Comparison of ENCODE assay signal across 1 cellular context in the genomic region with DNA sequence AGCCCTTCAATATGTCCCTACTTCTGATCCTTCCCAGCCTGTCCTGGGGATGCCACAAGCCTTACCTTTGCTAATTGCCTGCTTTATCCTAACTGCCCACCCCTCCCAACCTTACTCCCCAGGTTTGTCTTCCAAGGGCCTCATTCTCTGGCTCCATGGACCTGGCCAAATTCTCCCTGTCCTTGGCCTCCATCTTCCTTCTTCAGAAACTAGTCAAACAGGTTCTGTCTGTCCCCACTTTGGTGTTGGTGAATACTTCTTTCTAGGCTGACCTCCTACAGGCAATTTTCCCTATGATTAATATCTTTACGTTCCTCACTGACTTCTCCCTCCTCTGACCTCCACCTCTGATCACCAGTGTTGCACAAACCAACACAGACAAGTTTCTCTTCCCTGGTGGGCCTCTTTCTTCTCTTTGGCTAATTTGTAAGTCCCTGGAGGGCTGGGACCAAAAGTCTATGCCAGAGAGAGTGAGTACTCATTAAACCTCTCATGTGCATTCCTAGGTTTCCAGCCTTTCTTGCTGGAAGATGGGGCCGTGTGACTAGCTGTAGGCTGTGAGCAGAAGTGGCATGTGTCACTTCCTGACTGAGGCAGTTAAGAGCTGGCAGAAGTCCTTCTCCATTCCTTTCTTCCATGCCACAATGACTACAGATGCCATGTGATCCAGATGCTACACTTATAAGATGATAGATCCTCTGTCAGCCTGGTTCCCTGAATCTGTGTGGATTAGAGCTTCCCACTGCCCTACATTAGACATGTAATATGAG.
TF ChIP-seq lines count a peak whose summit lies in the region.

No MANE protein-coding gene starts in this region.

TF ChIP-seq in SK-N-SH treated with all-trans-retinoic acid at 6 μM for 48 hours, 23 proteins besides CTCF, POLR2A, EP300 and RAD21 (continued from another document):
- TF ChIP-seq, protein P1, sequence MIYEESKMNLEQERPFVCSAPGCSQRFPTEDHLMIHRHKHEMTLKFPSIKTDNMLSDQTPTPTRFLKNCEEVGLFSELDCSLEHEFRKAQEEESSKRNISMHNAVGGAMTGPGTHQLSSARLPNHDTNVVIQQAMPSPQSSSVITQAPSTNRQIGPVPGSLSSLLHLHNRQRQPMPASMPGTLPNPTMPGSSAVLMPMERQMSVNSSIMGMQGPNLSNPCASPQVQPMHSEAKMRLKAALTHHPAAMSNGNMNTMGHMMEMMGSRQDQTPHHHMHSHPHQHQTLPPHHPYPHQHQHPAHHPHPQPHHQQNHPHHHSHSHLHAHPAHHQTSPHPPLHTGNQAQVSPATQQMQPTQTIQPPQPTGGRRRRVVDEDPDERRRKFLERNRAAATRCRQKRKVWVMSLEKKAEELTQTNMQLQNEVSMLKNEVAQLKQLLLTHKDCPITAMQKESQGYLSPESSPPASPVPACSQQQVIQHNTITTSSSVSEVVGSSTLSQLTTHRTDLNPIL (CRISPR knock-in tag; IDR thresholded peaks at IDR 0.05; ENCODE audit: low read depth) = no peak
- TF ChIP-seq ZFP3 (CRISPR knock-in tag; IDR thresholded peaks at IDR 0.05) (no peak), ZC3H10 (CRISPR knock-in tag; IDR thresholded peaks at IDR 0.05) (no peak), ARNTL (CRISPR knock-in tag; IDR thresholded peaks at IDR 0.05; ENCODE audit: borderline replicate concordance, low read depth) (no peak), ZNF70 (CRISPR knock-in tag; IDR thresholded peaks at IDR 0.05) (no peak)
